Comparison of ENCODE assay signal across 17 cellular contexts in the genomic region with DNA sequence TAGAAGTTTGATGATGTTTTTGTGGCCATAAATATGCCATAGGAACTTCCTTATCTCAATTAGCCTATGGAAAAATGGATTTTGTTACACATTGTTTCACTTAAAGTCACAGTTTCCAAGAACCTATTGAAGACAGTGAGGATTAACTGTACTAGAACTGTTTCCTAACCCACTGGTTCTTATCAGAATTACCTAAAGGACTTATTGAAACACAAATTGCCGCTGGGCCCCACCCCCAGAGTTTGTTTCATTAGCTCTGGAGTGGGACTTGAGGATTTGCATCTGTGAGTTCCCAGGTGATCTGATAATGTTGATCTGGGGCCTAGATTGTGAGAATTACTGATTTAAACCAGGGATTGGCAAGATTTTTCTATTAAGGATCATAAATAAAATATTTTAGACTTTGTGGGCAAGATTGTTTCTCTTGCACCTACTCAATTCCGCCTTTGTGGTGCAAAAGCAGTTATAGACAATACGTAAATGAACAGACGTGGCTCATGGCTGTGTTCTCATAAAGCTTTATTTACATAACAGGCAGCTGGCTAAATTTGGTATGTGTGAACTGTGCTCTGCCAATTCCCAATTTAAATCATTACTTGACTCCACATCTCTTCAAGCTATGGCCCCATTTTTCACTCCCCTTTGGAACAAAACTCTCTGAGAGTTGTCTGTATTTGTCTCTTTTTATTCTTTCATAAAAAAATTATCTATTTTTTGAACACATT. TPM values are rescaled to one million over a fixed set of nuclear protein-coding genes. Genes with fewer than 3 reads are reported as not detected.
DNase-seq lines count a peak whose midpoint lies in the region; ATAC-seq and FAIRE-seq lines count a peak whose summit lies in the region.
"Had no signal": no experiment of that assay in that cellular context is flagged by ENCODE, and none has a peak within 500 bp of the region (broad histone marks: within the 10 kb centered on the region; RNA-seq: fewer than 3 reads in every experiment).

No MANE protein-coding gene starts in this region.

- POLR2A ChIA-PET in naive thymus-derived CD4-positive, alpha-beta T cell (lab: Charles Lee) = interaction anchor here (0.7 kb wide), 1 partner anchor 627 kb away, joined by 4 read pairs; no protein-coding TSS in a partner anchor

- no peak for FAIRE-seq in RCC 7860 (lab: Jason Lieb, UNC)
- FAIRE-seq: urothelium cell line had no signal

- ATAC-seq in naive thymus-derived CD4-positive, alpha-beta T cell = no peak
- ATAC-seq: left ventricle myocardium superior, sciatic nerve had no signal

- H3K36me3 Mint-ChIP-seq in activated T-helper 1 cell treated with anti-CD3 and anti-CD28 coated beads, Interleukin-12 subunit alpha, Interleukin-12 subunit beta, Interleukin-2, Interleukin-4 antibody, amounts not matched to agents 30 ng/mL and 10 ng/mL and 1 ng/mL, durations not matched to agents 14 hours and 24 hours and 36 hours (ENCODE audit: low read depth) = peaks cover 54% of the 10 kb centered on the region
- H3K36me3 Mint-ChIP-seq in naive thymus-derived CD4-positive, alpha-beta T cell = peaks cover 0 to 56% (median 43%) of the 10 kb centered on the region in 5 donors

- no peak overlapping the region for H3K4me3 Mint-ChIP-seq in activated T-helper 1 cell treated with anti-CD3 and anti-CD28 coated beads, Interleukin-12 subunit alpha, Interleukin-12 subunit beta, Interleukin-2, Interleukin-4 antibody, amounts not matched to agents 30 ng/mL and 10 ng/mL and 1 ng/mL, durations not matched to agents 14 hours and 24 hours and 36 hours
- no peak overlapping the region for H3K4me3 Mint-ChIP-seq in naive thymus-derived CD4-positive, alpha-beta T cell

- peaks cover 0 to 12% (median 11%) of the 10 kb centered on the region in 3 experiments for H3K36me3 ChIP-seq in naive thymus-derived CD4-positive, alpha-beta T cell (ENCODE audit: control insufficient read depth in 2 of 3, insufficient read depth in 3 of 3, low read length in 3 of 3)
- H3K36me3 ChIP-seq: SJCRH30 had no signal

- peaks cover 24% of the 10 kb centered on the region for H3K4me1 Mint-ChIP-seq in activated T-helper 1 cell treated with anti-CD3 and anti-CD28 coated beads, Interleukin-12 subunit alpha, Interleukin-12 subunit beta, Interleukin-2, Interleukin-4 antibody, amounts not matched to agents 30 ng/mL and 10 ng/mL and 1 ng/mL, durations not matched to agents 14 hours and 24 hours and 36 hours (ENCODE audit: low read depth)
- H3K4me1 Mint-ChIP-seq in naive thymus-derived CD4-positive, alpha-beta T cell = peaks cover 16 to 72% (median 22%) of the 10 kb centered on the region in 7 donors

- H3K27ac Mint-ChIP-seq in activated T-helper 1 cell treated with anti-CD3 and anti-CD28 coated beads, Interleukin-12 subunit alpha, Interleukin-12 subunit beta, Interleukin-2, Interleukin-4 antibody, amounts not matched to agents 30 ng/mL and 10 ng/mL and 1 ng/mL, durations not matched to agents 14 hours and 24 hours and 36 hours = peak overlapping the region; percentile 15
- H3K27ac Mint-ChIP-seq in naive thymus-derived CD4-positive, alpha-beta T cell = peak overlapping the region in 1 of 9 donors; percentile 1

- DNase-seq in NCI-H2196 (lab: John Stamatoyannopoulos, UW; ENCODE audit: unreplicated experiment) (peak; percentile 34), NCI-H2196 treated with DMSO at 0.1 percent for 48 hours (lab: John Stamatoyannopoulos, UW; ENCODE audit: unreplicated experiment) (no peak), NCI-H1105 treated with DMSO at 0.1 percent for 48 hours (lab: John Stamatoyannopoulos, UW) (peak; percentile 56), middle frontal gyrus (ENCODE audit: extremely low spot score, low spot score) (peak; percentile 30), NCI-H128 (lab: John Stamatoyannopoulos, UW; ENCODE audit: unreplicated experiment) (no peak), RCC 7860 (ENCODE audit: low spot score) (no peak)
- DNase-seq in activated T-helper 1 cell treated with anti-CD3 and anti-CD28 coated beads, Interleukin-12 subunit alpha, Interleukin-12 subunit beta, Interleukin-2, Interleukin-4 antibody, amounts not matched to agents 30 ng/mL and 10 ng/mL and 1 ng/mL, durations not matched to agents 14 hours and 24 hours and 36 hours (ENCODE audit: low spot score) = no peak
- no peak for DNase-seq in naive thymus-derived CD4-positive, alpha-beta T cell
- DNase-seq: activated gamma-delta T cell treated with Interleukin-2 at 50 U/mL for 16 hours; DND-41; foreskin melanocyte; left ventricle myocardium superior; SJCRH30; stimulated activated CD4-positive, alpha-beta T cell treated with anti-CD3 and anti-CD28 coated beads, Interleukin-1b, Interleukin-23, amount 100 ng/mL, for 48 hours; stomach had no signal

- CTCF ChIA-PET in naive thymus-derived CD4-positive, alpha-beta T cell (lab: Charles Lee) = interaction anchor here (0.5 kb wide), 1 partner anchor 443 kb away, joined by 3 read pairs; no protein-coding TSS in a partner anchor

- H3K27ac ChIP-seq in naive thymus-derived CD4-positive, alpha-beta T cell (ENCODE audit: low read depth, low read length) = no peak overlapping the region
- H3K27ac ChIP-seq: SJCRH30 had no signal

- no peaks in the 10 kb centered on the region for H3K4me1 ChIP-seq in naive thymus-derived CD4-positive, alpha-beta T cell (ENCODE audit: control insufficient read depth in 2 of 2, insufficient read depth in 2 of 2, low read length in 2 of 2)
- H3K4me1 ChIP-seq: SJCRH30 had no signal

- H3K9me3 Mint-ChIP-seq in activated T-helper 1 cell treated with anti-CD3 and anti-CD28 coated beads, Interleukin-12 subunit alpha, Interleukin-12 subunit beta, Interleukin-2, Interleukin-4 antibody, amounts not matched to agents 30 ng/mL and 10 ng/mL and 1 ng/mL, durations not matched to agents 14 hours and 24 hours and 36 hours = peaks cover 7% of the 10 kb centered on the region
- H3K9me3 Mint-ChIP-seq in naive thymus-derived CD4-positive, alpha-beta T cell = peaks cover 0 to 15% (median 2%) of the 10 kb centered on the region in 11 donors

- no peaks in the 10 kb centered on the region for H3K27me3 ChIP-seq in naive thymus-derived CD4-positive, alpha-beta T cell (ENCODE audit: control insufficient read depth in 2 of 2, insufficient read depth in 2 of 2, low read length in 2 of 2)
- H3K27me3 ChIP-seq: SJCRH30, stomach had no signal

- H3K4me3 ChIP-seq in naive thymus-derived CD4-positive, alpha-beta T cell (ENCODE audit: low read length) = no peak overlapping the region
- H3K4me3 ChIP-seq: SJCRH30, stomach had no signal

- H3K27me3 Mint-ChIP-seq in activated T-helper 1 cell treated with anti-CD3 and anti-CD28 coated beads, Interleukin-12 subunit alpha, Interleukin-12 subunit beta, Interleukin-2, Interleukin-4 antibody, amounts not matched to agents 30 ng/mL and 10 ng/mL and 1 ng/mL, durations not matched to agents 14 hours and 24 hours and 36 hours (ENCODE audit: insufficient read depth) = no peaks in the 10 kb centered on the region
- H3K27me3 Mint-ChIP-seq in naive thymus-derived CD4-positive, alpha-beta T cell = no peaks in the 10 kb centered on the region

- intact Hi-C loops in activated T-helper 1 cell treated with anti-CD3 and anti-CD28 coated beads, Interleukin-12 subunit alpha, Interleukin-12 subunit beta, Interleukin-2, Interleukin-4 antibody, amounts not matched to agents 30 ng/mL and 10 ng/mL and 1 ng/mL, durations not matched to agents 14 hours and 24 hours and 36 hours (cut with micrococcal nuclease) = loop anchor here (2.0 kb wide), 1 partner anchor 18 kb away; no protein-coding TSS in a partner anchor
- intact Hi-C loops in naive thymus-derived CD4-positive, alpha-beta T cell (cut with micrococcal nuclease) = no loop called here

- H3K9me3 ChIP-seq in naive thymus-derived CD4-positive, alpha-beta T cell (ENCODE audit: control insufficient read depth in 2 of 3, low read length in 3 of 3) = peaks cover 0 to 8% (median 5%) of the 10 kb centered on the region in 3 experiments
- H3K9me3 ChIP-seq: SJCRH30 had no signal

RNA-seq across cellular contexts. Expression of gene JAK2, which starts 9.3 kb away (rescaled TPM):
- 30.8 and 32.0 TPM in 2 replicates for total RNA-seq in activated T-helper 1 cell treated with anti-CD3 and anti-CD28 coated beads, Interleukin-12 subunit alpha, Interleukin-12 subunit beta, Interleukin-2, Interleukin-4 antibody, amounts not matched to agents 30 ng/mL and 10 ng/mL and 1 ng/mL, durations not matched to agents 14 hours and 24 hours and 36 hours
- 10 to 100 TPM; 11.7 to 76.0 (median 17.5) TPM for total RNA-seq in naive thymus-derived CD4-positive, alpha-beta T cell
- polyA plus RNA-seq in naive thymus-derived CD4-positive, alpha-beta T cell = 1 to 10 TPM; 3.5 to 4.1 TPM

Comparison
In these comparisons a context has a peak if more than half of its experiments do, and no peak if none do; other contexts are left out.
1. DNase-seq: peak in NCI-H2196 (single experiment), NCI-H1105 treated with DMSO at 0.1 percent for 48 hours (single experiment) and middle frontal gyrus (single experiment); none in NCI-H2196 treated with DMSO at 0.1 percent for 48 hours (single experiment), activated T-helper 1 cell treated with anti-CD3 and anti-CD28 coated beads, Interleukin-12 subunit alpha, Interleukin-12 subunit beta, Interleukin-2, Interleukin-4 antibody, amounts not matched to agents 30 ng/mL and 10 ng/mL and 1 ng/mL, durations not matched to agents 14 hours and 24 hours and 36 hours (single experiment), NCI-H128 (single experiment), RCC 7860 (single experiment) and naive thymus-derived CD4-positive, alpha-beta T cell (0 of 9).